18 cellular contexts compared by ENCODE assay signal in genomic region chr6:142642651-142643050, GRCh38.
DNase-seq lines count a peak whose midpoint lies in the region; ATAC-seq and TF ChIP-seq lines count a peak whose summit lies in the region.
"Had no signal": no experiment of that assay in that cellular context is flagged by ENCODE, and none has a peak within 500 bp of the region (broad histone marks: within the 10 kb centered on the region; RNA-seq: fewer than 3 reads in every experiment).

No MANE protein-coding gene starts in this region.

- no peak overlapping the region for H3K27ac ChIP-seq in CD8-positive, alpha-beta memory T cell (ENCODE audit: low read depth, low read length)
- no peak overlapping the region for H3K27ac ChIP-seq in gastrocnemius medialis
- H3K27ac ChIP-seq: C4-2B had no signal

- in situ Hi-C loops in gastrocnemius medialis (cut with MboI; ENCODE audit: low sequenced_read_pairs in 4 of 4), result no loop called here

- peak; percentile 64 for DNase-seq in EH (ENCODE audit: low read depth)
- peak; percentile 31 for DNase-seq in HS-27A (ENCODE audit: low read depth)
- DNase-seq in RPMI7951 (ENCODE audit: low read depth), result peak; percentile 31
- DNase-seq in iris pigment epithelial cell (ENCODE audit: low read depth), result peak; percentile 14
- DNase-seq in sciatic nerve (ENCODE audit: low spot score), result no peak
- DNase-seq in CD8-positive, alpha-beta memory T cell, result no peak
- DNase-seq in gastrocnemius medialis, result no peak
- DNase-seq: BE2C; CD4-positive, alpha-beta memory T cell; COR-L47; DMS153; DMS79 treated with DMSO at 0.1 percent for 48 hours; GOT3; HCEC 1CT; KG1 had no signal

- no peaks in the 10 kb centered on the region for H3K9me3 Mint-ChIP-seq in CD8-positive, alpha-beta memory T cell

- no peaks in the 10 kb centered on the region for H3K36me3 Mint-ChIP-seq in CD8-positive, alpha-beta memory T cell
- H3K36me3 Mint-ChIP-seq: CD4-positive, alpha-beta memory T cell; IgD-negative memory B cell had no signal

- ATAC-seq in sciatic nerve (no peak), HG03378 (IDR thresholded peaks at IDR 0.05; ENCODE audit: unreplicated experiment) (no peak), gastrocnemius medialis (no peak)

- H3K4me1 ChIP-seq in CD8-positive, alpha-beta memory T cell (ENCODE audit: insufficient read depth, low read length), result no peaks in the 10 kb centered on the region
- no peaks in the 10 kb centered on the region for H3K4me1 ChIP-seq in gastrocnemius medialis
- H3K4me1 ChIP-seq: BE2C had no signal

- TF ChIP-seq POLR2A in gastrocnemius medialis (IDR thresholded peaks at IDR 0.05), result no peak

- CTCF ChIA-PET in CD8-positive, alpha-beta memory T cell (lab: Charles Lee), result no interaction called here

- no peaks in the 10 kb centered on the region for H3K4me1 Mint-ChIP-seq in CD8-positive, alpha-beta memory T cell
- H3K4me1 Mint-ChIP-seq: IgD-negative memory B cell had no signal

- no peak overlapping the region for H3K4me3 Mint-ChIP-seq in CD8-positive, alpha-beta memory T cell
- H3K4me3 Mint-ChIP-seq: CD4-positive, alpha-beta memory T cell; IgD-negative memory B cell had no signal

- H3K27me3 Mint-ChIP-seq in CD8-positive, alpha-beta memory T cell, result peaks cover 1 to 24% of the 10 kb centered on the region in 2 donors

- no peaks in the 10 kb centered on the region for H3K9me3 ChIP-seq in CD8-positive, alpha-beta memory T cell (ENCODE audit: low read length)
- H3K9me3 ChIP-seq in gastrocnemius medialis, result no peaks in the 10 kb centered on the region
- H3K9me3 ChIP-seq: BE2C had no signal

- H3K27ac Mint-ChIP-seq in CD8-positive, alpha-beta memory T cell, result no peak overlapping the region
- H3K27ac Mint-ChIP-seq: IgD-negative memory B cell had no signal

- intact Hi-C loops in sciatic nerve (cut with DNase I), result no loop called here
- intact Hi-C loops in gastrocnemius medialis (cut with DNase I; ENCODE audit: low total_unique reads), result no loop called here

- H3K27me3 ChIP-seq in CD8-positive, alpha-beta memory T cell (ENCODE audit: insufficient read depth, low read length, poor library complexity, severe bottlenecking), result no peaks in the 10 kb centered on the region
- H3K27me3 ChIP-seq in gastrocnemius medialis, result no peaks in the 10 kb centered on the region
- H3K27me3 ChIP-seq: BE2C had no signal

- H3K36me3 ChIP-seq in CD8-positive, alpha-beta memory T cell (ENCODE audit: insufficient read depth, low read length), result no peaks in the 10 kb centered on the region
- no peaks in the 10 kb centered on the region for H3K36me3 ChIP-seq in gastrocnemius medialis
- H3K36me3 ChIP-seq: BE2C had no signal

- H3K4me3 ChIP-seq in CD8-positive, alpha-beta memory T cell (ENCODE audit: low read length), result no peak overlapping the region
- no peak overlapping the region for H3K4me3 ChIP-seq in gastrocnemius medialis

- no peak for TF ChIP-seq CTCF in gastrocnemius medialis (IDR thresholded peaks at IDR 0.05 in 4 of 5, conservative IDR thresholded peaks at IDR 0.05 in 1 of 5)

- POLR2A ChIA-PET in CD8-positive, alpha-beta memory T cell (lab: Charles Lee), result no interaction called here

Comparison
In these comparisons a context has a peak if more than half of its experiments do, and no peak if none do; other contexts are left out.
1. DNase-seq: peak in EH (single experiment), HS-27A (single experiment), RPMI7951 (single experiment) and iris pigment epithelial cell (single experiment); none in sciatic nerve (single experiment), CD8-positive, alpha-beta memory T cell (0 of 5) and gastrocnemius medialis (0 of 2).